9 cellular contexts compared by ENCODE assay signal in genomic region chr6:12661690-12662089, GRCh38. TPM values are rescaled to one million over a fixed set of nuclear protein-coding genes. Genes with fewer than 3 reads are reported as not detected.
"Had no signal": no experiment of that assay in that cellular context is flagged by ENCODE, and none has a peak within 500 bp of the region (broad histone marks: within the 10 kb centered on the region; RNA-seq: fewer than 3 reads in every experiment).

No MANE protein-coding gene starts in this region.

- H3K4me3 Mint-ChIP-seq: H9 had no signal

- H3K9ac ChIP-seq: KMS-11 had no signal

- H3K27ac Mint-ChIP-seq: H9 had no signal

- H3K4me2 ChIP-seq: KMS-11 had no signal

- H3K9me3 Mint-ChIP-seq: H9 had no signal

- H3K27ac ChIP-seq: KMS-11 had no signal

- DNase-seq: GOT3, H9, HCEC 1CT, Karpas-422, KBM-7 had no signal

- FAIRE-seq: H54, HTR-8/SVneo had no signal

RNA-seq across cellular contexts. Expression of gene PHACTR1, which starts 54.9 kb away (rescaled TPM):
- total RNA-seq: HT-29 had no signal
